Comparison of ENCODE assay signal across 18 cellular contexts in the genomic region with DNA sequence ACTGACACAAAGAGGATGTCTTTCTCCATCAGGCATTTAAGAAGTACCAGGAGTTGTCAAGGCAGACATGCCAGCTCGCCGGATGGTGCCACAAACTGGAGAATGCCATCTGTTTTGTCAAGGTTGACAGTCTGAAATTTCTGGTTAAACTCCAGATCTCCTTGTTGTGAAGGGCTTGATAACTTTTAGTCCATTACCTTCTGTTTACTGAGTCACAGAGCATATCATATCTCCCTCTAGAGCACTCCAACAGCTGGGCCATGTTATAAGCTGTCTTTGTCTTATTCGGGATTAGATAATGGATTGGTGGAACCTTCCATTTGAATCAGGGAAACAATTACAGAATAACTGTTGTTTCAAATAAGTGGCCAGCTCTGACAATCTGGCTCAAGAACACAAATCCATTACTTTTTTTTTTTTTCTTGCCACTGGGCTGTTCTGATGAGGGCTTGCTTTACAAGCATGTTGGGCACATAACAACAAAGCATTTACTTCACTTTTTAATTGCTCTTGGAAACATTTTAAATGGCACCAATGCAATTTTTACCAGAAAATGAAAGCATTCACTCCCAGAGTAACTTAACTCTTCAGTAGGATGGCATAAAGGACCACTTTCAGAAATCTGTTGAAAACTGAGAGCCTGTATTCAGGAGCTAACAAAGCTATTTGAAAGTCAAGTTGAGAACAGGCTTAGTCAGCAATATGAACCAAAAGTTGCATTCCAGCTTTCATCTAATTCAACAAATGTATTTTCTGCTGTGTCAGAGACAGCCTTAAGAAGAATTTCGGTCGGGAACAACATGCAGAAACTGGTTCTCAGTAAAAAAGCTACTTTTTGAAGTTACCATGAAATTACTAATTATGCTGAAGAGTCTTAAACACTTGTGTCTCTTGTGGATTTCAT.
A peak's percentile ranks its signal among the peaks of the same experiment; 100 is the strongest.
DNase-seq lines count a peak whose midpoint lies in the region; ATAC-seq and TF ChIP-seq lines count a peak whose summit lies in the region.
"Had no signal": no experiment of that assay in that cellular context is flagged by ENCODE, and none has a peak within 500 bp of the region (broad histone marks: within the 10 kb centered on the region; RNA-seq: fewer than 3 reads in every experiment).

No MANE protein-coding gene starts in this region.

- no peaks in the 10 kb centered on the region for H4K20me1 ChIP-seq in mammary epithelial cell (ENCODE audit: insufficient read depth, low read length)

- H3K4me3 Mint-ChIP-seq in T-helper 17 cell, result no peak overlapping the region
- H3K4me3 Mint-ChIP-seq: activated T-helper 1 cell treated with anti-CD3 and anti-CD28 coated beads, Interleukin-12 subunit alpha, Interleukin-12 subunit beta, Interleukin-2, Interleukin-4 antibody, amounts not matched to agents 30 ng/mL and 10 ng/mL and 1 ng/mL, durations not matched to agents 14 hours and 24 hours and 36 hours had no signal

- in situ Hi-C loops in mammary epithelial cell (cut with MboI; ENCODE audit: low sequenced_read_pairs in 2 of 2), result no loop called here

- H3K9ac ChIP-seq in mammary epithelial cell (ENCODE audit: insufficient read depth, low read length), result no peak overlapping the region

- H3K27ac Mint-ChIP-seq in T-helper 17 cell, result no peak overlapping the region
- H3K27ac Mint-ChIP-seq: activated T-helper 1 cell treated with anti-CD3 and anti-CD28 coated beads, Interleukin-12 subunit alpha, Interleukin-12 subunit beta, Interleukin-2, Interleukin-4 antibody, amounts not matched to agents 30 ng/mL and 10 ng/mL and 1 ng/mL, durations not matched to agents 14 hours and 24 hours and 36 hours had no signal

- TF ChIP-seq CTCF in mammary epithelial cell (conservative IDR thresholded peaks at IDR 0.05 in 1 of 2, IDR thresholded peaks at IDR 0.05 in 1 of 2; ENCODE audit: extremely low read depth in 1 of 2, insufficient read depth in 1 of 2, low read depth in 1 of 2, low read length in 2 of 2), result no peak

- CTCF ChIA-PET in mammary epithelial cell (lab: Charles Lee; ENCODE audit: low non-redundant PET), result no interaction called here

- 55% methylated on average over 2 of the region's 5 CpGs for WGBS in mammary epithelial cell (ENCODE audit: low coverage, missing lambda C conversion rate)

- DNase-seq in Right ventricle myocardium inferior (ENCODE audit: missing footprints), result no peak
- no peak for DNase-seq in cardiac septum (ENCODE audit: low spot score)
- DNase-seq in amniotic epithelial cell (ENCODE audit: low read depth), result peak; percentile 59
- no peak for DNase-seq in left ventricle myocardium superior
- DNase-seq in superior temporal gyrus (ENCODE audit: extremely low spot score), result peak; percentile 57
- no peak for DNase-seq in mammary epithelial cell
- no peak for DNase-seq in T-helper 17 cell
- DNase-seq: activated CD4-positive, alpha-beta T cell treated with anti-CD3 and anti-CD28 coated beads, Interleukin-2, amount 50 U/mL, for 48 hours; amniotic stem cell; COR-L47; NCI-H1436 treated with DMSO at 0.1 percent for 48 hours; stimulated activated naive CD8-positive, alpha-beta T cell treated with anti-CD3 and anti-CD28 coated beads, Interleukin-15, Interleukin-2, amounts not matched to agents 100 U/mL and 50 U/mL, for 24 hours; uterus had no signal

- no peak overlapping the region for H3K4me2 ChIP-seq in mammary epithelial cell (ENCODE audit: insufficient read depth, low read depth, low read length)

- H3K27me3 Mint-ChIP-seq in T-helper 17 cell, result peaks cover 53% of the 10 kb centered on the region

- H3K9me3 ChIP-seq in mammary epithelial cell (replicated peaks; ENCODE audit: insufficient read depth, low read length) (no peaks in the 10 kb centered on the region), T-helper 17 cell (ENCODE audit: control insufficient read depth, low read length, poor library complexity, severe bottlenecking) (no peaks in the 10 kb centered on the region)
- H3K9me3 ChIP-seq: neutrophil, uterus had no signal

- H3K4me1 ChIP-seq in mammary epithelial cell (ENCODE audit: insufficient read depth, low read length), result peaks cover 17% of the 10 kb centered on the region

- H3K36me3 Mint-ChIP-seq in T-helper 17 cell (ENCODE audit: low read depth), result no peaks in the 10 kb centered on the region

- no peaks in the 10 kb centered on the region for H3K36me3 ChIP-seq in mammary epithelial cell (ENCODE audit: insufficient read depth, low read length)
- H3K36me3 ChIP-seq: neutrophil, uterus had no signal

- no peak overlapping the region for H2AFZ ChIP-seq in mammary epithelial cell (ENCODE audit: low read depth, low read length)

- H3K4me1 Mint-ChIP-seq in T-helper 17 cell, result no peaks in the 10 kb centered on the region

- no peak overlapping the region for H3K4me3 ChIP-seq in mammary epithelial cell (replicated peaks in 1 of 3; ENCODE audit: insufficient read depth in 1 of 3, low read depth in 2 of 3, low read length in 3 of 3)
- H3K4me3 ChIP-seq: lung, skin epidermis, uterus had no signal

- H3K79me2 ChIP-seq in mammary epithelial cell (ENCODE audit: insufficient read depth, low read length), result no peaks in the 10 kb centered on the region

- ATAC-seq in Right ventricle myocardium inferior (peak; percentile 42), left ventricle myocardium superior (peak; percentile 58), GM19463 (IDR thresholded peaks at IDR 0.05; ENCODE audit: unreplicated experiment) (no peak), T-helper 17 cell (no peak)
- ATAC-seq: stimulated activated naive CD8-positive, alpha-beta T cell treated with anti-CD3 and anti-CD28 coated beads, Interleukin-15, Interleukin-2, amounts not matched to agents 100 U/mL and 50 U/mL, for 24 hours had no signal

- intact Hi-C loops in Right ventricle myocardium inferior (cut with DNase I), result no loop called here
- intact Hi-C loops in cardiac septum (cut with DNase I), result no loop called here
- intact Hi-C loops in left ventricle myocardium superior (cut with micrococcal nuclease), result no loop called here
- intact Hi-C loops in mammary epithelial cell (cut with micrococcal nuclease), result no loop called here

- no peak overlapping the region for H3K27ac ChIP-seq in mammary epithelial cell (ENCODE audit: insufficient read depth, low read depth, low read length)
- H3K27ac ChIP-seq: neutrophil, uterus had no signal

- no peaks in the 10 kb centered on the region for H3K27me3 ChIP-seq in mammary epithelial cell (ENCODE audit: insufficient read depth, low read length)
- H3K27me3 ChIP-seq: neutrophil, uterus had no signal

- dilution Hi-C loops in mammary epithelial cell (cut with HindIII; ENCODE audit: low sequenced_read_pairs), result no loop called here

- BruUV-seq in mammary epithelial cell (replicated peaks; lab: Mats Ljungman, UMichigan), result no TSS peak

Comparison
In these comparisons a context has a peak if more than half of its experiments do, and no peak if none do; other contexts are left out.
1. ATAC-seq: peak in Right ventricle myocardium inferior (single experiment) and left ventricle myocardium superior (single experiment); none in GM19463 (single experiment) and T-helper 17 cell (single experiment).
2. DNase-seq: peak in amniotic epithelial cell (single experiment) and superior temporal gyrus (single experiment); none in Right ventricle myocardium inferior (single experiment), cardiac septum (single experiment), left ventricle myocardium superior (single experiment), mammary epithelial cell (single experiment) and T-helper 17 cell (0 of 3).